22 cellular contexts compared by ENCODE assay signal in the genomic region with DNA sequence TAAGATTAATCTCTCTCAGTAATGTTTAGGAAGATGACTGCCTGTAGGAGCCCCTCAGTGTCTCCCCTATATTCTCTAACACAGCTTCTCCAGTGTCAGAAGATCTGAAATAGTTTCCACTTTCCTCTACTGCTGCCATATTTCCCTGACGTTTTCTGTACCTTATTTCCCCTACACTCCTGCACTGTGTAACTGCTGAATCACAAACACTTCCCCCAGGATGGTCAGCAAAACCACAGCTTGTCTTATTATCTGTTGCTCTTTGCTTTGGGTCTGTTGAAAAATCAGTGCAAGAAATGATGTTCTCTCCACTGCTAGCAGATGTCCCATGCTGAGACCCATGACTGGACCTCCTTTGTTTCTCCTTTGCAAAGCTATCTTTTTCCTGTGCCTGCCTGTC.
"Had no signal": no experiment of that assay in that cellular context is flagged by ENCODE, and none has a peak within 500 bp of the region (broad histone marks: within the 10 kb centered on the region; RNA-seq: fewer than 3 reads in every experiment).

No MANE protein-coding gene starts in this region.

- ATAC-seq: K562, Panc1, PC-3 had no signal

- H3K4me3 Mint-ChIP-seq: IgD-negative memory B cell had no signal

- DNase-seq: Kasumi-1, MM.1S, NCI-H1092 treated with DMSO at 0.1 percent for 48 hours, NCI-H187, NCI-H2029, NCI-H2081 treated with DMSO at 0.1 percent for 48 hours, NCI-H226, NCI-H446, NCI-H510A, NCI-H524 treated with DMSO at 0.1 percent for 48 hours, NCI-H774, PC-3, SHP77, SK-N-SH, SW 1271 had no signal

- H3K27ac Mint-ChIP-seq: IgD-negative memory B cell had no signal

- H3K9me3 ChIP-seq: SK-N-SH had no signal

- H3K4me1 Mint-ChIP-seq: IgD-negative memory B cell had no signal

- H3K4me2 ChIP-seq: KMS-11, SK-N-SH had no signal

- H3K36me3 Mint-ChIP-seq: IgD-negative memory B cell had no signal

- H3K27ac ChIP-seq: HL-60, KMS-11, RWPE1 had no signal

- H3K4me3 ChIP-seq: K562 had no signal

- FAIRE-seq: HTR-8/SVneo, K562 had no signal

- H3K9ac ChIP-seq: KMS-11, SK-N-SH had no signal
